In genomic region chr14:94600148-94600545, GRCh38 we compare ENCODE assay signal across 16 cellular contexts. TPM values are rescaled to one million over a fixed set of nuclear protein-coding genes. Genes with fewer than 3 reads are reported as not detected.
DNase-seq lines count a peak whose midpoint lies in the region; ATAC-seq and TF ChIP-seq lines count a peak whose summit lies in the region.
"Had no signal": no experiment of that assay in that cellular context is flagged by ENCODE, and none has a peak within 500 bp of the region (broad histone marks: within the 10 kb centered on the region; RNA-seq: fewer than 3 reads in every experiment).

No MANE protein-coding gene starts in this region.

- H3K27me3 Mint-ChIP-seq in activated CD4-positive, alpha-beta T cell treated with anti-CD3 and anti-CD28 coated beads for 36 hours, result peaks cover 4% of the 10 kb centered on the region
- H3K27me3 Mint-ChIP-seq: activated CD8-positive, alpha-beta memory T cell treated with anti-CD3 and anti-CD28 coated beads, Interleukin-2, amount 10 ng/mL, durations not matched to agents 7 days and 5 days; stimulated activated naive CD8-positive, alpha-beta T cell treated with anti-CD3 and anti-CD28 coated beads, Interleukin-15, Interleukin-2, amounts not matched to agents 100 ng/mL and 50 ng/mL, for 24 hours had no signal

- H3K79me2 ChIP-seq in PC-3 (ENCODE audit: low read length), result no peaks in the 10 kb centered on the region

- peak overlapping the region; percentile 96 for H3K27ac ChIP-seq in PC-3 (ENCODE audit: low read length)
- peak overlapping the region; percentile 65 to 82 for H3K27ac ChIP-seq in coronary artery
- H3K27ac ChIP-seq in muscle layer of colon (ENCODE audit: low read depth, low read length), result peak overlapping the region; percentile 25
- peak overlapping the region; percentile 83 for H3K27ac ChIP-seq in substantia nigra (ENCODE audit: low read depth, low read length, poor library complexity, severe bottlenecking)

- H3K4me1 ChIP-seq in PC-3 (ENCODE audit: insufficient read depth, low read length) (peaks cover 36% of the 10 kb centered on the region), muscle layer of colon (ENCODE audit: insufficient read depth, low read length) (peaks cover 28% of the 10 kb centered on the region)
- H3K4me1 ChIP-seq: BE2C had no signal

- no peak for DNase-seq in PC-3
- no peak for DNase-seq in coronary artery (ENCODE audit: low spot score)
- DNase-seq in substantia nigra (lab: John Stamatoyannopoulos, UW), result no peak
- DNase-seq in activated CD4-positive, alpha-beta T cell treated with anti-CD3 and anti-CD28 coated beads for 36 hours, result no peak
- no peak for DNase-seq in DMS153 (lab: John Stamatoyannopoulos, UW)
- no peak for DNase-seq in nucleus accumbens (lab: John Stamatoyannopoulos, UW)
- DNase-seq: activated CD8-positive, alpha-beta memory T cell treated with anti-CD3 and anti-CD28 coated beads, Interleukin-2, amount 10 ng/mL, durations not matched to agents 7 days and 5 days; activated naive CD4-positive, alpha-beta T cell; BE2C; effector memory CD4-positive, alpha-beta T cell; NCI-H1694 treated with DMSO at 0.1 percent for 48 hours; NCI-H510A had no signal

- CTCF ChIA-PET in PC-3 (lab: Charles Lee), result no interaction called here
- CTCF ChIA-PET in activated CD4-positive, alpha-beta T cell treated with anti-CD3 and anti-CD28 coated beads for 36 hours (lab: Charles Lee), result no interaction called here

- no peak overlapping the region for H3K4me3 ChIP-seq in PC-3 (ENCODE audit: low read length)
- H3K4me3 ChIP-seq in coronary artery, result no peak overlapping the region
- no peak overlapping the region for H3K4me3 ChIP-seq in muscle layer of colon (ENCODE audit: low read depth in 1 of 2, low read length in 2 of 2)

- no TSS peak for BruUV-seq in PC-3 (replicated peaks; lab: Mats Ljungman, UMichigan)

- no peaks in the 10 kb centered on the region for H3F3A ChIP-seq in PC-3 (ENCODE audit: low read length, unreplicated experiment)

- H3K27me3 ChIP-seq in PC-3 (ENCODE audit: low read length), result no peaks in the 10 kb centered on the region
- no peaks in the 10 kb centered on the region for H3K27me3 ChIP-seq in muscle layer of colon (ENCODE audit: control insufficient read depth in 1 of 2, insufficient read depth in 2 of 2, low read length in 2 of 2)
- H3K27me3 ChIP-seq: BE2C had no signal

- H3K4me1 Mint-ChIP-seq in activated CD4-positive, alpha-beta T cell treated with anti-CD3 and anti-CD28 coated beads for 36 hours, result no peaks in the 10 kb centered on the region
- H3K4me1 Mint-ChIP-seq: activated CD8-positive, alpha-beta memory T cell treated with anti-CD3 and anti-CD28 coated beads, Interleukin-2, amount 10 ng/mL, durations not matched to agents 7 days and 5 days had no signal

- H2AFZ ChIP-seq in PC-3 (ENCODE audit: low read length), result no peak overlapping the region

- H3K36me3 Mint-ChIP-seq in activated CD4-positive, alpha-beta T cell treated with anti-CD3 and anti-CD28 coated beads for 36 hours (ENCODE audit: low read depth), result no peaks in the 10 kb centered on the region
- H3K36me3 Mint-ChIP-seq: activated CD8-positive, alpha-beta memory T cell treated with anti-CD3 and anti-CD28 coated beads, Interleukin-2, amount 10 ng/mL, durations not matched to agents 7 days and 5 days; naive thymus-derived CD8-positive, alpha-beta T cell had no signal

- H3K9me2 ChIP-seq in PC-3 (replicated peaks; ENCODE audit: low read length), result no peaks in the 10 kb centered on the region

- H3K9me3 ChIP-seq in PC-3 (ENCODE audit: low read length) (no peaks in the 10 kb centered on the region), muscle layer of colon (ENCODE audit: low read length) (no peaks in the 10 kb centered on the region)
- H3K9me3 ChIP-seq: BE2C had no signal

- POLR2A ChIA-PET in PC-3 (lab: Charles Lee; ENCODE audit: unreplicated experiment), result no interaction called here
- POLR2A ChIA-PET in activated CD4-positive, alpha-beta T cell treated with anti-CD3 and anti-CD28 coated beads for 36 hours (lab: Charles Lee), result no interaction called here

- TF ChIP-seq CTCF in PC-3 (conservative IDR thresholded peaks at IDR 0.05; ENCODE audit: low read depth, low read length), result no peak
- no peak for TF ChIP-seq CTCF in coronary artery (IDR thresholded peaks at IDR 0.05)

- no peaks in the 10 kb centered on the region for H4K20me1 ChIP-seq in PC-3 (ENCODE audit: low read length)

- ATAC-seq in PC-3, result no peak
- no peak for ATAC-seq in activated CD4-positive, alpha-beta T cell treated with anti-CD3 and anti-CD28 coated beads for 36 hours
- ATAC-seq in HG03378 (IDR thresholded peaks at IDR 0.05; ENCODE audit: unreplicated experiment), result no peak
- ATAC-seq: activated CD8-positive, alpha-beta memory T cell treated with anti-CD3 and anti-CD28 coated beads, Interleukin-2, amount 10 ng/mL, durations not matched to agents 7 days and 5 days; naive thymus-derived CD8-positive, alpha-beta T cell had no signal

- H3K36me3 ChIP-seq in PC-3 (ENCODE audit: low read depth, low read length) (no peaks in the 10 kb centered on the region), muscle layer of colon (ENCODE audit: insufficient read depth, low read length) (no peaks in the 10 kb centered on the region)
- H3K36me3 ChIP-seq: BE2C had no signal

- no peak overlapping the region for H3K4me2 ChIP-seq in PC-3 (ENCODE audit: low read length)

- H3K9ac ChIP-seq in PC-3 (ENCODE audit: low read length) (peak overlapping the region; percentile 72), muscle layer of colon (ENCODE audit: low read length) (no peak overlapping the region)

- no peaks in the 10 kb centered on the region for H3K9me3 Mint-ChIP-seq in activated CD4-positive, alpha-beta T cell treated with anti-CD3 and anti-CD28 coated beads for 36 hours (ENCODE audit: low read depth)
- H3K9me3 Mint-ChIP-seq: stimulated activated naive CD8-positive, alpha-beta T cell treated with anti-CD3 and anti-CD28 coated beads, Interleukin-15, Interleukin-2, amounts not matched to agents 100 ng/mL and 50 ng/mL, for 24 hours had no signal

- intact Hi-C loops in PC-3 (cut with micrococcal nuclease), result no loop called here
- intact Hi-C loops in activated CD4-positive, alpha-beta T cell treated with anti-CD3 and anti-CD28 coated beads for 36 hours (cut with DNase I, micrococcal nuclease), result no loop called here

- no peak overlapping the region for H3K27ac Mint-ChIP-seq in activated CD4-positive, alpha-beta T cell treated with anti-CD3 and anti-CD28 coated beads for 36 hours
- H3K27ac Mint-ChIP-seq: activated CD8-positive, alpha-beta memory T cell treated with anti-CD3 and anti-CD28 coated beads, Interleukin-2, amount 10 ng/mL, durations not matched to agents 7 days and 5 days; naive thymus-derived CD8-positive, alpha-beta T cell; stimulated activated naive CD8-positive, alpha-beta T cell treated with anti-CD3 and anti-CD28 coated beads, Interleukin-15, Interleukin-2, amounts not matched to agents 100 ng/mL and 50 ng/mL, for 24 hours had no signal

- H3K4me3 Mint-ChIP-seq in activated CD4-positive, alpha-beta T cell treated with anti-CD3 and anti-CD28 coated beads for 36 hours, result no peak overlapping the region
- H3K4me3 Mint-ChIP-seq: activated CD8-positive, alpha-beta memory T cell treated with anti-CD3 and anti-CD28 coated beads, Interleukin-2, amount 10 ng/mL, durations not matched to agents 7 days and 5 days; naive thymus-derived CD8-positive, alpha-beta T cell; stimulated activated naive CD8-positive, alpha-beta T cell treated with anti-CD3 and anti-CD28 coated beads, Interleukin-15, Interleukin-2, amounts not matched to agents 100 ng/mL and 50 ng/mL, for 24 hours had no signal

RNA-seq across cellular contexts. Expression of gene SERPINA3, which starts 12.0 kb away (rescaled TPM):
- not detected in 2 replicates for total RNA-seq in PC-3 (2014; rRNA removed)
- total RNA-seq in activated CD4-positive, alpha-beta T cell treated with anti-CD3 and anti-CD28 coated beads for 36 hours, result not detected
- total RNA-seq: activated CD8-positive, alpha-beta memory T cell treated with anti-CD3 and anti-CD28 coated beads, Interleukin-2, amount 10 ng/mL, durations not matched to agents 7 days and 5 days; naive thymus-derived CD8-positive, alpha-beta T cell had no signal

RNA-seq across cellular contexts. Expression of gene SERPINA5, which starts 18.9 kb away (rescaled TPM):
- not detected in 2 replicates for total RNA-seq in PC-3 (2014; rRNA removed)
- total RNA-seq in activated CD4-positive, alpha-beta T cell treated with anti-CD3 and anti-CD28 coated beads for 36 hours, result not detected
- total RNA-seq: activated CD8-positive, alpha-beta memory T cell treated with anti-CD3 and anti-CD28 coated beads, Interleukin-2, amount 10 ng/mL, durations not matched to agents 7 days and 5 days; naive thymus-derived CD8-positive, alpha-beta T cell had no signal

RNA-seq across cellular contexts. Expression of gene SERPINA4, which starts 38.9 kb away (rescaled TPM):
- not detected in 2 replicates for total RNA-seq in PC-3 (2014; rRNA removed)
- total RNA-seq in activated CD4-positive, alpha-beta T cell treated with anti-CD3 and anti-CD28 coated beads for 36 hours, result not detected
- total RNA-seq: activated CD8-positive, alpha-beta memory T cell treated with anti-CD3 and anti-CD28 coated beads, Interleukin-2, amount 10 ng/mL, durations not matched to agents 7 days and 5 days; naive thymus-derived CD8-positive, alpha-beta T cell had no signal

Comparison
In these comparisons a context has a peak if more than half of its experiments do, and no peak if none do; other contexts are left out.
1. H3K27ac ChIP-seq: peak in every context shown above with its lines; median percentile 96 in PC-3; 83 in substantia nigra; 74 in coronary artery; 25 in muscle layer of colon.